Comparison of ENCODE assay signal across 11 cellular contexts in genomic region chr1:211734791-211735190, GRCh38. TPM values are rescaled to one million over a fixed set of nuclear protein-coding genes. Genes with fewer than 3 reads are reported as not detected.
DNase-seq lines count a peak whose midpoint lies in the region; ATAC-seq and TF ChIP-seq lines count a peak whose summit lies in the region.
"Had no signal": no experiment of that assay in that cellular context is flagged by ENCODE, and none has a peak within 500 bp of the region (broad histone marks: within the 10 kb centered on the region; RNA-seq: fewer than 3 reads in every experiment).

No MANE protein-coding gene starts in this region.

- peak; percentile 83 for DNase-seq in NCI-H1092 (lab: John Stamatoyannopoulos, UW)
- DNase-seq in NCI-H446 (lab: John Stamatoyannopoulos, UW), result peak; percentile 69 to 78
- peak; percentile 47 for DNase-seq in superior temporal gyrus (ENCODE audit: extremely low spot score)
- no peak for DNase-seq in HPDE6-E6E7 (ENCODE audit: extremely low spot score)
- no peak for DNase-seq in vagina (ENCODE audit: extremely low spot score in 2 of 2)
- DNase-seq in NOMO-1 treated with dmso at 0.1 percent for 144 hours (lab: John Stamatoyannopoulos, UW; ENCODE audit: unreplicated experiment), result no peak
- DNase-seq: activated CD8-positive, alpha-beta memory T cell treated with anti-CD3 and anti-CD28 coated beads, Interleukin-2, amount 10 ng/mL, durations not matched to agents 7 days and 5 days; DND-41; naive B cell had no signal

- no peak for ATAC-seq in HG03520 (IDR thresholded peaks at IDR 0.05; ENCODE audit: unreplicated experiment)
- ATAC-seq: activated CD8-positive, alpha-beta memory T cell treated with anti-CD3 and anti-CD28 coated beads, Interleukin-2, amount 10 ng/mL, durations not matched to agents 7 days and 5 days had no signal

- H3K27me3 ChIP-seq in vagina, result no peaks in the 10 kb centered on the region

- no peak for TF ChIP-seq CTCF in vagina (IDR thresholded peaks at IDR 0.05)

- H3K4me3 ChIP-seq in vagina, result no peak overlapping the region

- H3K9me3 ChIP-seq in vagina, result no peaks in the 10 kb centered on the region

- peaks cover 15% of the 10 kb centered on the region for H3K4me1 ChIP-seq in vagina

- peak overlapping the region; percentile 99 for H3K27ac ChIP-seq in cingulate gyrus (ENCODE audit: low read depth, low read length)
- H3K27ac ChIP-seq in vagina, result no peak overlapping the region

- no peaks in the 10 kb centered on the region for H3K36me3 ChIP-seq in vagina

- intact Hi-C loops in vagina (cut with DNase I), result no loop called here

- TF ChIP-seq POLR2A in vagina (IDR thresholded peaks at IDR 0.05), result no peak

RNA-seq across cellular contexts. Expression of gene NEK2, which starts 59.4 kb away (rescaled TPM):
- total RNA-seq in vagina, result 1.7 TPM

Comparison
In these comparisons a context has a peak if more than half of its experiments do, and no peak if none do; other contexts are left out.
1. DNase-seq: peak in NCI-H1092 (single experiment), NCI-H446 (2 of 2) and superior temporal gyrus (single experiment); none in HPDE6-E6E7 (single experiment), vagina (0 of 2) and NOMO-1 treated with dmso at 0.1 percent for 144 hours (single experiment).